In genomic region chr3:50237754-50238548, GRCh38 we compare ENCODE assay signal across 8 cellular contexts. TPM values are rescaled to one million over a fixed set of nuclear protein-coding genes. Genes with fewer than 3 reads are reported as not detected.
A peak's percentile ranks its signal among the peaks of the same experiment; 100 is the strongest.
DNase-seq lines count a peak whose midpoint lies in the region; ATAC-seq, FAIRE-seq and TF ChIP-seq lines count a peak whose summit lies in the region.

No MANE protein-coding gene starts in this region.

- H3K27me3 Mint-ChIP-seq in activated naive CD4-positive, alpha-beta T cell treated with anti-CD3 and anti-CD28 coated beads, Interleukin-2, amount 10 ng/mL, durations not matched to agents 7 days and 5 days: peaks cover 1% of the 10 kb centered on the region
- H3K27me3 Mint-ChIP-seq in glutamatergic neuron (ENCODE audit: unreplicated experiment): peaks cover 31% of the 10 kb centered on the region

- CTCF ChIA-PET in A549 (lab: Yijun Ruan, JAX): interaction anchor here (0.6 to 16.1 kb wide), 5 partner anchors 11 to 187 kb away, joined by 3 to 219 read pairs (median 12); no protein-coding TSS in a partner anchor
- CTCF ChIA-PET in activated naive CD4-positive, alpha-beta T cell treated with anti-CD3 and anti-CD28 coated beads, Interleukin-2, amount 10 ng/mL, durations not matched to agents 7 days and 5 days (lab: Charles Lee): interaction anchor here (0.6 to 6.3 kb wide), 2 partner anchors 9 to 17 kb away, joined by 3 to 50 read pairs; no protein-coding TSS in a partner anchor

- TF ChIP-seq EP300 in A549 (IDR thresholded peaks at IDR 0.05) (no peak), ovary (IDR thresholded peaks at IDR 0.05) (no peak)

- no peak for TF ChIP-seq RAD21 in A549 (conservative IDR thresholded peaks at IDR 0.05 in 1 of 2, IDR thresholded peaks at IDR 0.05 in 1 of 2)

- no peak for DNase-seq in A549 (ENCODE audit: low read depth in 1 of 2, low spot score in 1 of 2)
- peak; percentile 53 for DNase-seq in HT-29 (ENCODE audit: low spot score)
- DNase-seq in SK-N-DZ (ENCODE audit: low spot score): peak; percentile 39
- peak; percentile 95 for DNase-seq in activated naive CD4-positive, alpha-beta T cell treated with anti-CD3 and anti-CD28 coated beads, Interleukin-2, amount 10 ng/mL, durations not matched to agents 7 days and 5 days
- DNase-seq in glutamatergic neuron: peak; percentile 89
- DNase-seq in ovary: peak; percentile 71 to 85 (median 74)

- H3K9me3 ChIP-seq in A549 (no peaks in the 10 kb centered on the region), ovary (no peaks in the 10 kb centered on the region), thymus (ENCODE audit: control insufficient read depth) (no peaks in the 10 kb centered on the region)

- H3K4me3 Mint-ChIP-seq in activated naive CD4-positive, alpha-beta T cell treated with anti-CD3 and anti-CD28 coated beads, Interleukin-2, amount 10 ng/mL, durations not matched to agents 7 days and 5 days: peak overlapping the region; percentile 98
- peak overlapping the region; percentile 98 for H3K4me3 Mint-ChIP-seq in glutamatergic neuron (ENCODE audit: unreplicated experiment)

- H3K4me1 ChIP-seq in A549 (peaks cover 30% of the 10 kb centered on the region), ovary (ENCODE audit: insufficient read depth) (peaks cover 14% of the 10 kb centered on the region), thymus (ENCODE audit: control insufficient read depth, insufficient read depth, low read length) (peaks cover 36% of the 10 kb centered on the region)

- H3K4me1 Mint-ChIP-seq in activated naive CD4-positive, alpha-beta T cell treated with anti-CD3 and anti-CD28 coated beads, Interleukin-2, amount 10 ng/mL, durations not matched to agents 7 days and 5 days: peaks cover 71% of the 10 kb centered on the region
- H3K4me1 Mint-ChIP-seq in glutamatergic neuron (ENCODE audit: low read depth, unreplicated experiment): peaks cover 42% of the 10 kb centered on the region

- POLR2A ChIA-PET in A549 (lab: Yijun Ruan, JAX): no interaction called here

- intact Hi-C loops in ovary (cut with DNase I): no loop called here

- 96% methylated on average over 30 of the region's 31 CpGs for WGBS in A549 (ENCODE audit: missing lambda C conversion rate)
- 0 to 1% (median 0%) methylated on average over 28 to 31 of the region's 31 CpGs for WGBS in ovary, 3 donors
- WGBS in thymus: 2% methylated on average over 31 of the region's 31 CpGs

- TF ChIP-seq POLR2A in A549 (IDR thresholded peaks at IDR 0.05; ENCODE audit: low read length) (no peak), ovary (IDR thresholded peaks at IDR 0.05) (no peak)

- H3K9me3 Mint-ChIP-seq in activated naive CD4-positive, alpha-beta T cell treated with anti-CD3 and anti-CD28 coated beads, Interleukin-2, amount 10 ng/mL, durations not matched to agents 7 days and 5 days: no peaks in the 10 kb centered on the region
- peaks cover 21% of the 10 kb centered on the region for H3K9me3 Mint-ChIP-seq in glutamatergic neuron (ENCODE audit: unreplicated experiment)

- H3K27me3 ChIP-seq in ovary (no peaks in the 10 kb centered on the region), thymus (ENCODE audit: control insufficient read depth, insufficient read depth) (no peaks in the 10 kb centered on the region)

- peak overlapping the region; percentile 99 for H3K4me2 ChIP-seq in A549

- H3K4me3 ChIP-seq in A549 (no peak overlapping the region), ovary (peak overlapping the region; percentile 69), thymus (ENCODE audit: low read length) (peak overlapping the region; percentile 99)

- ATAC-seq in A549 (no peak), GM18867 (IDR thresholded peaks at IDR 0.05; ENCODE audit: unreplicated experiment) (peak; percentile 36)

- TF ChIP-seq CTCF in A549 (IDR thresholded peaks at IDR 0.05) (no peak), glutamatergic neuron (IDR thresholded peaks at IDR 0.05; ENCODE audit: partially characterized antibody, unreplicated experiment) (no peak), ovary (IDR thresholded peaks at IDR 0.05) (no peak)

- H3K36me3 ChIP-seq in ovary: no peaks in the 10 kb centered on the region
- H3K36me3 ChIP-seq in thymus (ENCODE audit: control insufficient read depth, insufficient read depth): peaks cover 16% of the 10 kb centered on the region

- FAIRE-seq in A549 (lab: Jason Lieb, UNC): no peak

- H3K27ac ChIP-seq in A549 (peak overlapping the region in 1 of 2 experiments; percentile 52; a peak in 3 of 6 replicates), ovary (peak overlapping the region; percentile 71 to 80), thymus (ENCODE audit: low read depth) (peak overlapping the region; percentile 97)

- peak overlapping the region; percentile 98 for H3K27ac Mint-ChIP-seq in activated naive CD4-positive, alpha-beta T cell treated with anti-CD3 and anti-CD28 coated beads, Interleukin-2, amount 10 ng/mL, durations not matched to agents 7 days and 5 days
- peak overlapping the region; percentile 98 for H3K27ac Mint-ChIP-seq in glutamatergic neuron (ENCODE audit: unreplicated experiment)

- H3K36me3 Mint-ChIP-seq in activated naive CD4-positive, alpha-beta T cell treated with anti-CD3 and anti-CD28 coated beads, Interleukin-2, amount 10 ng/mL, durations not matched to agents 7 days and 5 days: peaks cover 45% of the 10 kb centered on the region
- no peaks in the 10 kb centered on the region for H3K36me3 Mint-ChIP-seq in glutamatergic neuron (ENCODE audit: unreplicated experiment)

RNA-seq across cellular contexts. Expression of gene GNAI2, which starts 1.9 kb away (rescaled TPM):
- polyA plus RNA-seq in A549 (2011; rRNA removed) (67.0 and 67.8 TPM in 2 replicates), A549 (2017; fragmentation: RNase III; extraction: RNeasy Plus Mini Kit Qiagen cat#74134 plus additional on column Dnase treatment) (44.6 to 48.8 TPM (median 47.4 TPM) in 3 replicates), ovary (100 to 1,000 TPM; 189 to 309 TPM), thymus (187 TPM)
- 102 and 107 TPM in 2 replicates for polyA plus RNA-seq in A549 (2012; cell fraction: cytosol; rRNA removed)
- 51.4 and 67.2 TPM in 2 replicates for polyA plus RNA-seq in A549 (2012; cell fraction: nucleus; rRNA removed)
- polyA minus RNA-seq in A549 (2011; rRNA and poly(A)+ RNA removed): 68.0 and 84.2 TPM in 2 replicates
- 167 and 168 TPM in 2 replicates for total RNA-seq in HT-29 (2014; rRNA removed; shearing (Covaris generic))
- 52.3 and 58.3 TPM in 2 replicates for polyA plus RNA-seq in SK-N-DZ (2014; cell fraction: cytosol; rRNA removed)
- polyA plus RNA-seq in SK-N-DZ (2014; cell fraction: nucleus; rRNA removed): 39.3 and 43.2 TPM in 2 replicates
- total RNA-seq in glutamatergic neuron (ENCODE audit: unreplicated experiment) (297 TPM), ovary (100 to 1,000 TPM in 6 of 7 donors, 10 to 100 TPM in 1; 72.3 to 259 (median 212) TPM)

RNA-seq across cellular contexts. Expression of gene SEMA3B, which starts 31.0 kb away (rescaled TPM):
- polyA plus RNA-seq in A549 (2011; rRNA removed) (6.5 and 6.8 TPM in 2 replicates), A549 (2017; fragmentation: RNase III; extraction: RNeasy Plus Mini Kit Qiagen cat#74134 plus additional on column Dnase treatment) (6.5 to 8.4 TPM (median 7.4 TPM) in 3 replicates), ovary (10 to 100 TPM in 1 of 2 donors, 1 to 10 TPM in 1; 5.0 to 30.9 TPM), thymus (4.8 TPM)
- 7.5 and 9.0 TPM in 2 replicates for polyA plus RNA-seq in A549 (2012; cell fraction: cytosol; rRNA removed)
- polyA plus RNA-seq in A549 (2012; cell fraction: nucleus; rRNA removed): 57.8 and 81.9 TPM in 2 replicates
- 6.1 and 7.2 TPM in 2 replicates for polyA minus RNA-seq in A549 (2011; rRNA and poly(A)+ RNA removed)
- total RNA-seq in HT-29 (2014; rRNA removed; shearing (Covaris generic)): 87.7 and 94.2 TPM in 2 replicates
- polyA plus RNA-seq in SK-N-DZ (2014; cell fraction: cytosol; rRNA removed): 0.92 and 2.3 TPM in 2 replicates
- polyA plus RNA-seq in SK-N-DZ (2014; cell fraction: nucleus; rRNA removed): 10.7 and 12.1 TPM in 2 replicates
- total RNA-seq in glutamatergic neuron (ENCODE audit: unreplicated experiment) (5.4 TPM), ovary (100 to 1,000 TPM in 1 of 7 donors, 10 to 100 TPM in 6; 18.4 to 224 (median 51.9) TPM)

RNA-seq across cellular contexts. Expression of gene SLC38A3, which starts 32.9 kb away (rescaled TPM):
- polyA plus RNA-seq in A549 (2011; rRNA removed) (0.05 and 0.12 TPM in 2 replicates), A549 (2017; fragmentation: RNase III; extraction: RNeasy Plus Mini Kit Qiagen cat#74134 plus additional on column Dnase treatment) (0.10 to 0.13 TPM in 2 of 3 replicates, not detected in the other), ovary (1 to 10 TPM; 1.6 to 6.6 TPM), thymus (0.18 TPM)
- polyA plus RNA-seq in A549 (2012; cell fraction: cytosol; rRNA removed): 0.04 and 0.05 TPM in 2 replicates
- 0.04 and 0.11 TPM in 2 replicates for polyA plus RNA-seq in A549 (2012; cell fraction: nucleus; rRNA removed)
- polyA minus RNA-seq in A549 (2011; rRNA and poly(A)+ RNA removed): 0.39 TPM in 1 of 2 replicates, not detected in the other
- 0.70 TPM in 1 of 2 replicates, not detected in the other for total RNA-seq in HT-29 (2014; rRNA removed; shearing (Covaris generic))
- polyA plus RNA-seq in SK-N-DZ (2014; cell fraction: cytosol; rRNA removed): 0.03 and 0.39 TPM in 2 replicates
- 0.22 and 1.5 TPM in 2 replicates for polyA plus RNA-seq in SK-N-DZ (2014; cell fraction: nucleus; rRNA removed)
- total RNA-seq in glutamatergic neuron (ENCODE audit: unreplicated experiment) (not detected), ovary (10 to 100 TPM in 2 of 7 donors, 1 to 10 TPM in 5; 3.0 to 10.9 (median 8.3) TPM)

RNA-seq across cellular contexts. Expression of gene LSMEM2, which starts 40.9 kb away (rescaled TPM):
- polyA plus RNA-seq in A549 (2011; rRNA removed) (not detected in 2 replicates), A549 (2017; fragmentation: RNase III; extraction: RNeasy Plus Mini Kit Qiagen cat#74134 plus additional on column Dnase treatment) (0.09 TPM in 1 of 3 replicates, not detected in the others), ovary (1 to 10 TPM in 1 of 2 donors, under 1 TPM in 1; 0.60 to 1.0 TPM), thymus (0.11 TPM)
- 0.03 TPM in 1 of 2 replicates, not detected in the other for polyA plus RNA-seq in A549 (2012; cell fraction: cytosol; rRNA removed)
- 0.06 and 0.16 TPM in 2 replicates for polyA plus RNA-seq in A549 (2012; cell fraction: nucleus; rRNA removed)
- polyA minus RNA-seq in A549 (2011; rRNA and poly(A)+ RNA removed): not detected in 2 replicates
- not detected in 2 replicates for total RNA-seq in HT-29 (2014; rRNA removed; shearing (Covaris generic))
- 0.09 TPM in 1 of 2 replicates, not detected in the other for polyA plus RNA-seq in SK-N-DZ (2014; cell fraction: cytosol; rRNA removed)
- not detected in 2 replicates for polyA plus RNA-seq in SK-N-DZ (2014; cell fraction: nucleus; rRNA removed)
- total RNA-seq in glutamatergic neuron (ENCODE audit: unreplicated experiment) (not detected), ovary (1 to 10 TPM in 2 of 7 donors, under 1 TPM in 3, not detected in 2; 0.42 to 1.4 (median 0.76) TPM)

RNA-seq across cellular contexts. Expression of gene GNAT1, which starts 46.5 kb away (rescaled TPM):
- polyA plus RNA-seq in A549 (2011; rRNA removed): not detected in 2 replicates
- polyA plus RNA-seq in A549 (2012; cell fraction: cytosol; rRNA removed): 0.04 TPM in 1 of 2 replicates, not detected in the other
- not detected in 2 replicates for polyA plus RNA-seq in A549 (2012; cell fraction: nucleus; rRNA removed)
- polyA plus RNA-seq in A549 (2017; fragmentation: RNase III; extraction: RNeasy Plus Mini Kit Qiagen cat#74134 plus additional on column Dnase treatment): not detected in 3 replicates
- polyA minus RNA-seq in A549 (2011; rRNA and poly(A)+ RNA removed): not detected in 2 replicates
- total RNA-seq in HT-29 (2014; rRNA removed; shearing (Covaris generic)): 0.18 TPM in 1 of 2 replicates, not detected in the other
- 0.20 TPM in 1 of 2 replicates, not detected in the other for polyA plus RNA-seq in SK-N-DZ (2014; cell fraction: cytosol; rRNA removed)
- not detected in 2 replicates for polyA plus RNA-seq in SK-N-DZ (2014; cell fraction: nucleus; rRNA removed)
- not detected for total RNA-seq in glutamatergic neuron (ENCODE audit: unreplicated experiment)
- not detected for total RNA-seq in ovary
- polyA plus RNA-seq in ovary: not detected
- 0.05 TPM for polyA plus RNA-seq in thymus

Comparison
In these comparisons a context has a peak if more than half of its experiments do, and no peak if none do; other contexts are left out.
1. DNase-seq: peak in HT-29 (single experiment), SK-N-DZ (single experiment), activated naive CD4-positive, alpha-beta T cell treated with anti-CD3 and anti-CD28 coated beads, Interleukin-2, amount 10 ng/mL, durations not matched to agents 7 days and 5 days (single experiment), glutamatergic neuron (single experiment) and ovary (5 of 5); none in A549 (0 of 2).